ENCODE assay signal across 16 cellular contexts in the genomic region with DNA sequence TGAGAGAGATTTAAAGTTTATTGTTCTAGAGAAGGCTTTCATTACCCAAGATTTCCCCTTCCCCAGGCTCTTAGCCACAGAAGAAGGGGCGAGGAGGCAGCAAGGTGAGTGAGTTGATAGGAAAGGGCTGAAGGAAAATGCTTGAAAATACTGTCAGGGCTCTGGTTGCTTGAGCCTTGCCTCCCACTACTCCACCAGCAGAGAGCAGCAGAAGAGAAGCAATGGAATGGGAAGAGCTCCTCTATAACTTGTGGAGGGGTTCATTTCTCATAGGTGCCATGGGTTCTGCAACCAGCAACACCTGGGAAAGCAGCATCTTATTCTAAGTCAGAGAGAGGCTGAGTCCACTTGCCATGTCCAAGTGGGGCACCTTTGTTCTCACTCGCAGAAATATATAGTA.
DNase-seq lines count a peak whose midpoint lies in the region; ATAC-seq, FAIRE-seq and TF ChIP-seq lines count a peak whose summit lies in the region.
"Had no signal": no experiment of that assay in that cellular context is flagged by ENCODE, and none has a peak within 500 bp of the region (broad histone marks: within the 10 kb centered on the region; RNA-seq: fewer than 3 reads in every experiment).

No MANE protein-coding gene starts in this region.

- peaks cover 19% of the 10 kb centered on the region for H3K27me3 ChIP-seq in GM23338 (ENCODE audit: insufficient read depth)
- no peaks in the 10 kb centered on the region for H3K27me3 ChIP-seq in pancreas
- no peaks in the 10 kb centered on the region for H3K27me3 ChIP-seq in thyroid gland
- H3K27me3 ChIP-seq: sigmoid colon, testis had no signal

- no peaks in the 10 kb centered on the region for H3F3A ChIP-seq in GM23338 (replicated peaks; ENCODE audit: low read depth)

- intact Hi-C loops in pancreas (cut with DNase I), result no loop called here
- intact Hi-C loops in thyroid gland (cut with DNase I), result no loop called here

- TF ChIP-seq POLR2A in thyroid gland (IDR thresholded peaks at IDR 0.05), result no peak

- H3K27ac ChIP-seq in GM23338 (ENCODE audit: low read depth), result no peak overlapping the region
- no peak overlapping the region for H3K27ac ChIP-seq in pancreas
- no peak overlapping the region for H3K27ac ChIP-seq in thyroid gland
- H3K27ac ChIP-seq: sigmoid colon, testis had no signal

- peaks cover 5% of the 10 kb centered on the region for H3K27me3 Mint-ChIP-seq in GM23338 (ENCODE audit: insufficient read depth, low read depth, poor library complexity)
- no peaks in the 10 kb centered on the region for H3K27me3 Mint-ChIP-seq in neural crest cell (ENCODE audit: low read depth)
- H3K27me3 Mint-ChIP-seq: activated B cell treated with CpG ODN at 0.5 μM for 24 hours had no signal

- FAIRE-seq in pancreas (lab: Jason Lieb, UNC), result no peak

- H3K9me2 ChIP-seq in GM23338 (ENCODE audit: insufficient read depth), result 0 out of 2 replicates have a peak, but pooled peaks cover 3% of the 10 kb centered on the region

- no peak overlapping the region for H2AFZ ChIP-seq in GM23338

- H3K36me3 Mint-ChIP-seq in GM23338 (ENCODE audit: low read depth), result peaks cover 50% of the 10 kb centered on the region
- no peaks in the 10 kb centered on the region for H3K36me3 Mint-ChIP-seq in neural crest cell (ENCODE audit: low read depth)

- H3K4me3 ChIP-seq in GM23338 (no peak overlapping the region), pancreas (no peak overlapping the region), thyroid gland (replicated peaks in 1 of 3) (no peak overlapping the region)
- H3K4me3 ChIP-seq: sigmoid colon, testis had no signal

- H3K4me3 Mint-ChIP-seq in GM23338 (no peak overlapping the region), neural crest cell (no peak overlapping the region)
- H3K4me3 Mint-ChIP-seq: activated B cell treated with CpG ODN at 0.5 μM for 24 hours; activated T-cell treated with anti-CD3 and anti-CD28 coated beads, Interleukin-2, amount 50 U/mL, for 4 hours had no signal

- ATAC-seq in GM23338, result no peak
- ATAC-seq in HG02798 (IDR thresholded peaks at IDR 0.05; ENCODE audit: poor library complexity, unreplicated experiment), result no peak
- no peak for ATAC-seq in pancreas
- ATAC-seq: activated T-cell treated with anti-CD3 and anti-CD28 coated beads, Interleukin-2, amount 50 U/mL, for 4 hours had no signal

- H3K9me3 Mint-ChIP-seq in GM23338 (peaks cover 98% of the 10 kb centered on the region), neural crest cell (peaks cover 2% of the 10 kb centered on the region)
- H3K9me3 Mint-ChIP-seq: activated B cell treated with CpG ODN at 0.5 μM for 24 hours had no signal

- H4K20me1 ChIP-seq in GM23338 (replicated peaks; ENCODE audit: insufficient read depth), result no peaks in the 10 kb centered on the region

- no peaks in the 10 kb centered on the region for H3K79me2 ChIP-seq in GM23338 (replicated peaks; ENCODE audit: insufficient read depth)

- no peak overlapping the region for H3K4me2 ChIP-seq in GM23338

- H3K4me1 Mint-ChIP-seq in GM23338 (no peaks in the 10 kb centered on the region), neural crest cell (no peaks in the 10 kb centered on the region)
- H3K4me1 Mint-ChIP-seq: activated B cell treated with CpG ODN at 0.5 μM for 24 hours had no signal

- DNase-seq in GM23338 (ENCODE audit: low spot score) (peak; percentile 62), NCI-H748 (lab: John Stamatoyannopoulos, UW; ENCODE audit: unreplicated experiment) (peak; percentile 56), cerebellar cortex (ENCODE audit: low spot score) (peak; percentile 58), neural crest cell (ENCODE audit: low read depth, low spot score) (no peak), pancreas (no peak), DMS153 (lab: John Stamatoyannopoulos, UW) (no peak), thyroid gland (no peak)
- DNase-seq: activated B cell treated with CpG ODN at 0.5 μM for 24 hours; activated T-cell treated with anti-CD3 and anti-CD28 coated beads, Interleukin-2, amount 50 U/mL, for 4 hours; erythroblast; KG1; NCI-H2081 treated with DMSO at 0.1 percent for 48 hours; SHP77; sigmoid colon; testis had no signal

- TF ChIP-seq CTCF in GM23338 (conservative IDR thresholded peaks at IDR 0.05; ENCODE audit: low read depth in 2 of 2), result peak; percentile 64 to 87
- TF ChIP-seq CTCF in neural crest cell (conservative IDR thresholded peaks at IDR 0.05), result peak; percentile 56
- no peak for TF ChIP-seq CTCF in pancreas (IDR thresholded peaks at IDR 0.05)
- no peak for TF ChIP-seq CTCF in thyroid gland (IDR thresholded peaks at IDR 0.05)

- no peak overlapping the region for H3K27ac Mint-ChIP-seq in GM23338
- no peak overlapping the region for H3K27ac Mint-ChIP-seq in neural crest cell (ENCODE audit: unreplicated experiment)
- H3K27ac Mint-ChIP-seq: activated B cell treated with CpG ODN at 0.5 μM for 24 hours had no signal

- H3K4me1 ChIP-seq in GM23338 (ENCODE audit: insufficient read depth) (peaks cover 9% of the 10 kb centered on the region), pancreas (no peaks in the 10 kb centered on the region), thyroid gland (no peaks in the 10 kb centered on the region)
- H3K4me1 ChIP-seq: sigmoid colon, testis had no signal

- H3K9me3 ChIP-seq in pancreas (peaks cover 0 to 3% (median 0%) of the 10 kb centered on the region in 4 donors), thyroid gland (no peaks in the 10 kb centered on the region)
- H3K9me3 ChIP-seq: sigmoid colon, testis had no signal

- WGBS in pancreas, 2 donors, result 38 to 44% methylated on average over 2 of the region's 2 CpGs
- WGBS in thyroid gland, 2 donors, result 61 to 64% methylated on average over 2 of the region's 2 CpGs

- H3K36me3 ChIP-seq in GM23338 (ENCODE audit: insufficient read depth) (no peaks in the 10 kb centered on the region), pancreas (no peaks in the 10 kb centered on the region), thyroid gland (no peaks in the 10 kb centered on the region)
- H3K36me3 ChIP-seq: sigmoid colon had no signal

TF ChIP-seq in GM23338, 12 proteins besides CTCF, POLR2A, EP300 and RAD21 (continues in another document):
- TF ChIP-seq, protein P1, sequence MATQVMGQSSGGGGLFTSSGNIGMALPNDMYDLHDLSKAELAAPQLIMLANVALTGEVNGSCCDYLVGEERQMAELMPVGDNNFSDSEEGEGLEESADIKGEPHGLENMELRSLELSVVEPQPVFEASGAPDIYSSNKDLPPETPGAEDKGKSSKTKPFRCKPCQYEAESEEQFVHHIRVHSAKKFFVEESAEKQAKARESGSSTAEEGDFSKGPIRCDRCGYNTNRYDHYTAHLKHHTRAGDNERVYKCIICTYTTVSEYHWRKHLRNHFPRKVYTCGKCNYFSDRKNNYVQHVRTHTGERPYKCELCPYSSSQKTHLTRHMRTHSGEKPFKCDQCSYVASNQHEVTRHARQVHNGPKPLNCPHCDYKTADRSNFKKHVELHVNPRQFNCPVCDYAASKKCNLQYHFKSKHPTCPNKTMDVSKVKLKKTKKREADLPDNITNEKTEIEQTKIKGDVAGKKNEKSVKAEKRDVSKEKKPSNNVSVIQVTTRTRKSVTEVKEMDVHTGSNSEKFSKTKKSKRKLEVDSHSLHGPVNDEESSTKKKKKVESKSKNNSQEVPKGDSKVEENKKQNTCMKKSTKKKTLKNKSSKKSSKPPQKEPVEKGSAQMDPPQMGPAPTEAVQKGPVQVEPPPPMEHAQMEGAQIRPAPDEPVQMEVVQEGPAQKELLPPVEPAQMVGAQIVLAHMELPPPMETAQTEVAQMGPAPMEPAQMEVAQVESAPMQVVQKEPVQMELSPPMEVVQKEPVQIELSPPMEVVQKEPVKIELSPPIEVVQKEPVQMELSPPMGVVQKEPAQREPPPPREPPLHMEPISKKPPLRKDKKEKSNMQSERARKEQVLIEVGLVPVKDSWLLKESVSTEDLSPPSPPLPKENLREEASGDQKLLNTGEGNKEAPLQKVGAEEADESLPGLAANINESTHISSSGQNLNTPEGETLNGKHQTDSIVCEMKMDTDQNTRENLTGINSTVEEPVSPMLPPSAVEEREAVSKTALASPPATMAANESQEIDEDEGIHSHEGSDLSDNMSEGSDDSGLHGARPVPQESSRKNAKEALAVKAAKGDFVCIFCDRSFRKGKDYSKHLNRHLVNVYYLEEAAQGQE (IDR thresholded peaks at IDR 0.05; ENCODE audit: unreplicated experiment), result no peak
- TF ChIP-seq, protein P2, sequence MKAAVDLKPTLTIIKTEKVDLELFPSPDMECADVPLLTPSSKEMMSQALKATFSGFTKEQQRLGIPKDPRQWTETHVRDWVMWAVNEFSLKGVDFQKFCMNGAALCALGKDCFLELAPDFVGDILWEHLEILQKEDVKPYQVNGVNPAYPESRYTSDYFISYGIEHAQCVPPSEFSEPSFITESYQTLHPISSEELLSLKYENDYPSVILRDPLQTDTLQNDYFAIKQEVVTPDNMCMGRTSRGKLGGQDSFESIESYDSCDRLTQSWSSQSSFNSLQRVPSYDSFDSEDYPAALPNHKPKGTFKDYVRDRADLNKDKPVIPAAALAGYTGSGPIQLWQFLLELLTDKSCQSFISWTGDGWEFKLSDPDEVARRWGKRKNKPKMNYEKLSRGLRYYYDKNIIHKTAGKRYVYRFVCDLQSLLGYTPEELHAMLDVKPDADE (IDR thresholded peaks at IDR 0.05), result no peak
- no peak for TF ChIP-seq ZNF331 (CRISPR knock-in tag; IDR thresholded peaks at IDR 0.05; ENCODE audit: low read depth)

Comparison
In these comparisons a context has a peak if more than half of its experiments do, and no peak if none do; other contexts are left out.
1. DNase-seq: peak in GM23338 (single experiment), NCI-H748 (single experiment) and cerebellar cortex (single experiment); none in neural crest cell (single experiment), pancreas (0 of 6), DMS153 (single experiment) and thyroid gland (0 of 2).
2. CTCF ChIP-seq: peak in GM23338 (2 of 2) and neural crest cell (single experiment); none in pancreas (0 of 4) and thyroid gland (0 of 6).